ENCODE assay signal across 9 cellular contexts in genomic region chr3:66115858-66116654, GRCh38.
DNase-seq lines count a peak whose midpoint lies in the region; TF ChIP-seq lines count a peak whose summit lies in the region.
"Had no signal": no experiment of that assay in that cellular context is flagged by ENCODE, and none has a peak within 500 bp of the region (broad histone marks: within the 10 kb centered on the region; RNA-seq: fewer than 3 reads in every experiment).

No MANE protein-coding gene starts in this region.

- no peak overlapping the region for H3K4me3 Mint-ChIP-seq in activated T-helper 1 cell treated with anti-CD3 and anti-CD28 coated beads, Interleukin-12 subunit alpha, Interleukin-12 subunit beta, Interleukin-2, Interleukin-4 antibody, amounts not matched to agents 30 ng/mL and 10 ng/mL and 1 ng/mL, durations not matched to agents 14 hours and 24 hours and 36 hours

- intact Hi-C loops in activated T-helper 1 cell treated with anti-CD3 and anti-CD28 coated beads, Interleukin-12 subunit alpha, Interleukin-12 subunit beta, Interleukin-2, Interleukin-4 antibody, amounts not matched to agents 30 ng/mL and 10 ng/mL and 1 ng/mL, durations not matched to agents 14 hours and 24 hours and 36 hours (cut with micrococcal nuclease): no loop called here

- DNase-seq in COLO829 (ENCODE audit: low spot score) (peak; percentile 84), SK-MEL-5 (ENCODE audit: low read depth, low spot score) (peak; percentile 65), fibroblast of villous mesenchyme (ENCODE audit: low read depth) (peak; percentile 87), non-pigmented ciliary epithelial cell (ENCODE audit: low read depth) (peak; percentile 96), GM19238 (ENCODE audit: insufficient read length, low spot score) (no peak), NCI-H128 (lab: John Stamatoyannopoulos, UW; ENCODE audit: unreplicated experiment) (no peak)
- DNase-seq in activated T-helper 1 cell treated with anti-CD3 and anti-CD28 coated beads, Interleukin-12 subunit alpha, Interleukin-12 subunit beta, Interleukin-2, Interleukin-4 antibody, amounts not matched to agents 30 ng/mL and 10 ng/mL and 1 ng/mL, durations not matched to agents 14 hours and 24 hours and 36 hours (ENCODE audit: low spot score): no peak
- no peak for DNase-seq in activated CD4-positive, alpha-beta T cell treated with anti-CD3 and anti-CD28 coated beads, Interleukin-2, amount 50 U/mL, for 1 hour
- DNase-seq: DMS53 had no signal

- no peak for TF ChIP-seq CTCF in fibroblast of villous mesenchyme (IDR thresholded peaks at IDR 0.05; ENCODE audit: insufficient read depth, low read depth, low read length)

- no peak overlapping the region for H3K4me3 ChIP-seq in fibroblast of villous mesenchyme (ENCODE audit: low read depth, low read length)

- no peaks in the 10 kb centered on the region for H3K4me1 Mint-ChIP-seq in activated T-helper 1 cell treated with anti-CD3 and anti-CD28 coated beads, Interleukin-12 subunit alpha, Interleukin-12 subunit beta, Interleukin-2, Interleukin-4 antibody, amounts not matched to agents 30 ng/mL and 10 ng/mL and 1 ng/mL, durations not matched to agents 14 hours and 24 hours and 36 hours (ENCODE audit: low read depth)

- no peaks in the 10 kb centered on the region for H3K27me3 Mint-ChIP-seq in activated T-helper 1 cell treated with anti-CD3 and anti-CD28 coated beads, Interleukin-12 subunit alpha, Interleukin-12 subunit beta, Interleukin-2, Interleukin-4 antibody, amounts not matched to agents 30 ng/mL and 10 ng/mL and 1 ng/mL, durations not matched to agents 14 hours and 24 hours and 36 hours (ENCODE audit: insufficient read depth)

- in situ Hi-C loops in SK-MEL-5 (cut with HindIII; ENCODE audit: low pct_unique_long_range_greater_than_20kb, low sequenced_read_pairs): no loop called here

- no peaks in the 10 kb centered on the region for H3K36me3 Mint-ChIP-seq in activated T-helper 1 cell treated with anti-CD3 and anti-CD28 coated beads, Interleukin-12 subunit alpha, Interleukin-12 subunit beta, Interleukin-2, Interleukin-4 antibody, amounts not matched to agents 30 ng/mL and 10 ng/mL and 1 ng/mL, durations not matched to agents 14 hours and 24 hours and 36 hours (ENCODE audit: low read depth)

- no peaks in the 10 kb centered on the region for H3K9me3 Mint-ChIP-seq in activated T-helper 1 cell treated with anti-CD3 and anti-CD28 coated beads, Interleukin-12 subunit alpha, Interleukin-12 subunit beta, Interleukin-2, Interleukin-4 antibody, amounts not matched to agents 30 ng/mL and 10 ng/mL and 1 ng/mL, durations not matched to agents 14 hours and 24 hours and 36 hours

- no peak overlapping the region for H3K27ac Mint-ChIP-seq in activated T-helper 1 cell treated with anti-CD3 and anti-CD28 coated beads, Interleukin-12 subunit alpha, Interleukin-12 subunit beta, Interleukin-2, Interleukin-4 antibody, amounts not matched to agents 30 ng/mL and 10 ng/mL and 1 ng/mL, durations not matched to agents 14 hours and 24 hours and 36 hours

Comparison
In these comparisons a context has a peak if more than half of its experiments do, and no peak if none do; other contexts are left out.
1. DNase-seq: peak in COLO829 (single experiment), SK-MEL-5 (single experiment), fibroblast of villous mesenchyme (single experiment) and non-pigmented ciliary epithelial cell (single experiment); none in GM19238 (single experiment), activated T-helper 1 cell treated with anti-CD3 and anti-CD28 coated beads, Interleukin-12 subunit alpha, Interleukin-12 subunit beta, Interleukin-2, Interleukin-4 antibody, amounts not matched to agents 30 ng/mL and 10 ng/mL and 1 ng/mL, durations not matched to agents 14 hours and 24 hours and 36 hours (single experiment), activated CD4-positive, alpha-beta T cell treated with anti-CD3 and anti-CD28 coated beads, Interleukin-2, amount 50 U/mL, for 1 hour (single experiment) and NCI-H128 (single experiment).